In the genomic region with DNA sequence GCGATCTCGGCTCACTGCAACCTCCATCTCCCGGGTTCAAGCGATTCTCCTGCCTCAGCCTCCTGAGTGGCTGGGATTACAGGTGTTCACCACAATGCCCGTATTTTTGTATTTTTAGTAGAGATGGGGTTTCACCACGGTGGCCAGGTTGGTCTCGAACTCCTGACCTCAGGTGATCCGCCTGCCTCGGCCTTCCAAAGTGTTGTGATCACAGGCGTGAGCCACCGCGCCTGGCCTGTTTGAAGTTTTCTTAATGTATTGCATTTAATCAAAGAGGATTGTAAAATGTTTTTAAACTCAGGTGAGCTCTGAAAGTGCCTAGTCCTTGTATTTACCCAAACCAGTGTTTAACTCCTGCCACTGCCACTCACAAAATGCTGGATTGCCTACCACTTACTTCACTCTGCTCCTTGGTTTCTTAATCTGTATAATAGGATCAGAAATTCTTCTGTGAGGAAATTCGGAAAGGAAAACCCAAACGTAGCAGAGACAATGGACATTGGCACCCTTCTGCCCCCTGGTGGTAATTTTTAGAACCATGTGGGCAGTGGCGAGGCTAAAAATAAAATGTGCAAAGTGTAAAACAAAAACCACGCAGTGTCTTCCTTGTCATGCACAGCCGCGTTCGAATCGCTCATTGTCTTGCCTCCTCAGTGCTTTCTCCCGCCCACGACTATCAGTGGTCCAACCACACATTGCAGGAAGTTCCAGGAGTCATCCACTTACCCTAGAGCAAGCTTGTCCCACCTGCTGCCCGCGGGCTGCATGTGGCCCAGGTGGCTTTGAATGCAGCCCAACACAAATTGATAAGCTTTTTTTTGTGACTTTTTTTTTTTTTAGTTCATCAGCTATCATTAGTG, we compare ENCODE assay signal across 8 cellular contexts. TPM values are rescaled to one million over a fixed set of nuclear protein-coding genes. Genes with fewer than 3 reads are reported as not detected.
DNase-seq lines count a peak whose midpoint lies in the region; ATAC-seq and TF ChIP-seq lines count a peak whose summit lies in the region.

No MANE protein-coding gene starts in this region.

- no peak overlapping the region for H3K27ac ChIP-seq in smooth muscle cell (ENCODE audit: low read depth)

- TF ChIP-seq CTCF in GM12865 (IDR thresholded peaks at IDR 0.05; ENCODE audit: insufficient read depth, low read depth, low read length, missing control alignments) (peak; percentile 67), smooth muscle cell (IDR thresholded peaks at IDR 0.05; ENCODE audit: borderline replicate concordance, insufficient read depth, poor library complexity, severe bottlenecking) (peak; percentile 80)

- WGBS in smooth muscle cell (ENCODE audit: low lambda C conversion rate) = 53% methylated on average over 24 of the region's 24 CpGs

- peak overlapping the region; percentile 10 for H3K4me3 ChIP-seq in GM12865 (ENCODE audit: low read depth, low read length)
- no peak overlapping the region for H3K4me3 ChIP-seq in smooth muscle cell

- no peak overlapping the region for H3K9ac ChIP-seq in smooth muscle cell (ENCODE audit: low read depth)

- DNase-seq in GM12865 (ENCODE audit: low read depth) (peak; percentile 92), NCI-H1092 (lab: John Stamatoyannopoulos, UW) (peak; percentile 19), SW480 (ENCODE audit: low spot score) (peak; percentile 68), amygdala (lab: John Stamatoyannopoulos, UW) (peak in 44 of 56 donors; percentile 5 to 82 (median 32)), hypothalamus (lab: John Stamatoyannopoulos, UW) (peak in 41 of 51 donors; percentile 6 to 75 (median 24)), smooth muscle cell (lab: John Stamatoyannopoulos, UW; ENCODE audit: unreplicated experiment) (peak; percentile 9), T1000 (lab: John Stamatoyannopoulos, UW) (no peak)

- no peaks in the 10 kb centered on the region for H3K9me3 ChIP-seq in smooth muscle cell (replicated peaks; ENCODE audit: low read depth)

- H2AFZ ChIP-seq in smooth muscle cell (ENCODE audit: low read depth) = peak overlapping the region; percentile 56

- H3F3A ChIP-seq in smooth muscle cell (ENCODE audit: low read depth) = no peaks in the 10 kb centered on the region

- ATAC-seq in HG02571 (IDR thresholded peaks at IDR 0.05; ENCODE audit: unreplicated experiment) = peak; percentile 82

- no peak overlapping the region for H3K4me2 ChIP-seq in smooth muscle cell

- no peaks in the 10 kb centered on the region for H4K20me1 ChIP-seq in smooth muscle cell (ENCODE audit: low read depth)

- peaks cover 4% of the 10 kb centered on the region for H3K4me1 ChIP-seq in smooth muscle cell (ENCODE audit: low read depth)

- no peaks in the 10 kb centered on the region for H3K79me2 ChIP-seq in smooth muscle cell (ENCODE audit: low read depth)

- H3K36me3 ChIP-seq in smooth muscle cell (ENCODE audit: low read depth) = no peaks in the 10 kb centered on the region

- no peaks in the 10 kb centered on the region for H3K27me3 ChIP-seq in smooth muscle cell (ENCODE audit: low read depth)

RNA-seq across cellular contexts. Expression of gene CEP19, which starts 27.3 kb away (rescaled TPM):
- total RNA-seq in smooth muscle cell = 0.63 and 4.6 TPM in 2 replicates
- polyA plus RNA-seq in smooth muscle cell = 4.4 and 6.5 TPM in 2 replicates

RNA-seq across cellular contexts. Expression of gene PIGX, which starts 27.4 kb away (rescaled TPM):
- 27.6 and 54.1 TPM in 2 replicates for total RNA-seq in smooth muscle cell
- polyA plus RNA-seq in smooth muscle cell = 34.6 and 44.5 TPM in 2 replicates

RNA-seq across cellular contexts. Expression of gene NRROS, which starts 45.3 kb away (rescaled TPM):
- total RNA-seq in smooth muscle cell = 0.45 TPM in 1 of 2 replicates, not detected in the other
- not detected in 2 replicates for polyA plus RNA-seq in smooth muscle cell

RNA-seq across cellular contexts. Expression of gene PAK2, which starts 54.9 kb away (rescaled TPM):
- total RNA-seq in smooth muscle cell = 48.4 and 98.4 TPM in 2 replicates
- polyA plus RNA-seq in smooth muscle cell = 20.6 and 22.1 TPM in 2 replicates
